Comparison of ENCODE assay signal across 30 cellular contexts in the genomic region with DNA sequence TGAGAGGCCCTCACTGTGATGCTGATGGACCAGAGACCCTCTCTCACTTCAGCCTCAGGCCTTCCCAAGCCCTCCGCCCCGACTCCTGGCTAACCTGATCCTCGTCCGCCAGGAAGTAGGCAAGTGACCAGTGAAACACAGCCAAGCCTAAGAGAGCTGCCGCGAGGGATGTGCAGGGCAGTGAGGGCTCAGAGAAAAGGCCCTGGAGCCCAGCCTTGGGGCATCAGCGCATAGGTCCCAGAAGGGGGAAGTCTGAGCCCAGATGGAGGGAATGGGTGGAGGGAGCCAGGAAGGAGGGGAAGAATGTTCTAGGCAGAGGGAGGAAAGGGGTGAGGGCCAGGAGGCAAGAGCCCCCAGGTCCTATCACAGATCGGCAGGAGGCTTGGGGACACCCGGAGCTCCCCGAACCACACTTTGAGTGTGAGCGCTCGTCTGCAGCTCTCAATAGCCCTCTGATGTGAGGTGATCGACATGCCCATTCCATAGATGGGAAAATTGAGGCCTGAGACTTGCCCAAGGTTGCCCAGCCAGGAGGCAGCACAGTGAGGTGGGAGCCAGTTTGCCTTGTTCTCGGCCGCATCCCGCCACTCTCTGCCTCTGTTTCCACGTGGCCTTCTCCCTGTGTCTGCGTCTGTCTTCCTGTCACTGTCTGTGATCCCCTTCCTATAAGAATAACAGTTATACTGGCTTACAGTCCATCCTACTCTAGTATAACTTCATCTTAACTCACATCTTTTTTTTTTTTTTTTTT. TPM values are rescaled to one million over a fixed set of nuclear protein-coding genes. Genes with fewer than 3 reads are reported as not detected.
"Had no signal": no experiment of that assay in that cellular context is flagged by ENCODE, and none has a peak within 500 bp of the region (broad histone marks: within the 10 kb centered on the region; RNA-seq: fewer than 3 reads in every experiment).

No MANE protein-coding gene starts in this region.

- H2AFZ ChIP-seq: hepatocyte had no signal

- H3K27ac Mint-ChIP-seq: dendritic cell treated with granulocyte-macrophage colony-stimulating factor and Interleukin-4, amounts not matched to agents 40 ng/mL and 50 ng/mL, for 4 days; nephron; progenitor cell of endocrine pancreas had no signal

- H3K4me3 ChIP-seq: hepatocyte, ovary, smooth muscle cell, suprapubic skin, tibial artery, upper lobe of right lung had no signal

- H3K27me3 Mint-ChIP-seq: activated naive CD8-positive, alpha-beta T cell treated with anti-CD3 and anti-CD28 coated beads, Interleukin-2, amount 50 U/mL, for 24 hours had no signal

- H3K36me3 Mint-ChIP-seq: activated naive CD4-positive, alpha-beta T cell treated with anti-CD3 and anti-CD28 coated beads, Interleukin-2, amount 10 ng/mL, durations not matched to agents 7 days and 5 days had no signal

- H3K9me3 Mint-ChIP-seq: activated naive CD4-positive, alpha-beta T cell treated with anti-CD3 and anti-CD28 coated beads, Interleukin-2, amount 10 ng/mL, durations not matched to agents 7 days and 5 days; activated naive CD8-positive, alpha-beta T cell treated with anti-CD3 and anti-CD28 coated beads, Interleukin-2, amount 50 U/mL, for 24 hours; activated T-helper 1 cell treated with anti-CD3 and anti-CD28 coated beads, Interleukin-12 subunit alpha, Interleukin-12 subunit beta, Interleukin-2, Interleukin-4 antibody, amounts not matched to agents 30 ng/mL and 10 ng/mL and 1 ng/mL, durations not matched to agents 14 hours and 24 hours and 36 hours; dendritic cell treated with granulocyte-macrophage colony-stimulating factor and Interleukin-4, amounts not matched to agents 40 ng/mL and 50 ng/mL, for 4 days; nephron had no signal

- H3K4me1 Mint-ChIP-seq: nephron had no signal

- H3K36me3 ChIP-seq: esophagus squamous epithelium, ovary, suprapubic skin, upper lobe of right lung had no signal

- DNase-seq: activated CD4-positive, alpha-beta T cell treated with anti-CD3 and anti-CD28 coated beads for 48 hours; activated gamma-delta T cell; activated naive CD4-positive, alpha-beta T cell treated with anti-CD3 and anti-CD28 coated beads, Interleukin-2, amount 10 ng/mL, durations not matched to agents 7 days and 5 days; activated naive CD8-positive, alpha-beta T cell treated with anti-CD3 and anti-CD28 coated beads, Interleukin-2, amount 50 U/mL, for 24 hours; activated T-cell treated with anti-CD3 and anti-CD28 coated beads for 4 hours; amygdala; central memory CD4-positive, alpha-beta T cell; effector CD4-positive, alpha-beta T cell; esophagus squamous epithelium; foreskin melanocyte; glutamatergic neuron; islet precursor cell; mammary epithelial cell; ovary; retina; stimulated activated CD4-positive, alpha-beta T cell treated with anti-CD3 and anti-CD28 coated beads, Interleukin-2, amount 100 ng/mL, for 24 hours; stimulated activated naive CD4-positive, alpha-beta T cell; T-helper 9 cell; tibial artery; upper lobe of right lung had no signal

- H3K27ac ChIP-seq: epithelial cell of prostate, esophagus squamous epithelium, hepatocyte, ovary, suprapubic skin, tibial artery, upper lobe of right lung, VCaP had no signal

- H3K4me3 Mint-ChIP-seq: activated T-helper 1 cell treated with anti-CD3 and anti-CD28 coated beads, Interleukin-12 subunit alpha, Interleukin-12 subunit beta, Interleukin-2, Interleukin-4 antibody, amounts not matched to agents 30 ng/mL and 10 ng/mL and 1 ng/mL, durations not matched to agents 14 hours and 24 hours and 36 hours; nephron had no signal

- H3K27me3 ChIP-seq: esophagus squamous epithelium, hepatocyte, ovary, tibial artery, upper lobe of right lung had no signal

- H3K4me1 ChIP-seq: esophagus squamous epithelium, suprapubic skin, upper lobe of right lung had no signal

- H3K9me3 ChIP-seq: esophagus squamous epithelium, ovary, suprapubic skin, tibial artery, upper lobe of right lung had no signal

- H3K4me2 ChIP-seq: hepatocyte, smooth muscle cell had no signal

RNA-seq across cellular contexts. Expression of a gene that starts 20.2 kb away (rescaled TPM):
- total RNA-seq: activated T-helper 1 cell treated with anti-CD3 and anti-CD28 coated beads, Interleukin-12 subunit alpha, Interleukin-12 subunit beta, Interleukin-2, Interleukin-4 antibody, amounts not matched to agents 30 ng/mL and 10 ng/mL and 1 ng/mL, durations not matched to agents 14 hours and 24 hours and 36 hours; T-helper 1 cell treated with Interleukin-12 subunit alpha and Interleukin-12 subunit beta and Interleukin-4 antibody, amounts not matched to agents 30 ng/mL and 1 ng/mL, for 36 hours had no signal
- polyA plus RNA-seq: mammary epithelial cell had no signal

RNA-seq across cellular contexts. Expression of a gene that starts 33.4 kb away (rescaled TPM):
- polyA plus RNA-seq: hepatocyte had no signal
